In the genomic region with DNA sequence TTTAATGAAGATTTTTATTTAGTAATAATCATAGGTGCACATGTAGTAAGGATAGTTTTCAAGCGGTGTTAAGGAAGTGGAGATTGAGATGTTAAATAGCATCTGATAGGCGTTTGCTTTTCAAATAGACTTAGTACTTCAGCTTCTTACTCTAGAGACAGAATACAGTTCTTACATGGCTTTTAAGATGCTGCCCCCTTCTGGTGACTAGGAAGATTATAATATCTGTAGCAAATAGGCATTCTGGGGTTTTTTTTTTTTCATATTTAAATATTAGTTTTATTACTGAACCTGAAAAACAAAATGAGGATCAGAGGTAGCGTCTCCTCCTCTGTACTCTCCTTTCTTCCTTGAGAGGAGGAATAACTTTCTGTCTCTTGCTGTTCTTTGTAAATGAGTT, we compare ENCODE assay signal across 8 cellular contexts.
A peak's percentile ranks its signal among the peaks of the same experiment; 100 is the strongest.
DNase-seq lines count a peak whose midpoint lies in the region; ATAC-seq, FAIRE-seq and TF ChIP-seq lines count a peak whose summit lies in the region.

No MANE protein-coding gene starts in this region.

- no peaks in the 10 kb centered on the region for H3K4me1 Mint-ChIP-seq in CD4-positive, CD25-positive, alpha-beta regulatory T cell

- peak in 2 of 3 donors; percentile 5 to 57 for DNase-seq in CD4-positive, CD25-positive, alpha-beta regulatory T cell
- DNase-seq in HT1080 (ENCODE audit: low read depth) (peak; percentile 37), NCI-H748 treated with DMSO at 0.1 percent for 48 hours (lab: John Stamatoyannopoulos, UW) (peak; percentile 75), bronchial epithelial cell (ENCODE audit: low read depth) (peak; percentile 71), kidney glomerular epithelial cell (lab: John Stamatoyannopoulos, UW) (peak; percentile 77), vagina (ENCODE audit: extremely low spot score in 2 of 2) (no peak)
- no peak for DNase-seq in stimulated activated CD4-positive, alpha-beta T cell treated with anti-CD3 and anti-CD28 coated beads, Interleukin-15, amount 100 ng/mL, for 24 hours

- TF ChIP-seq CTCF in bronchial epithelial cell (IDR thresholded peaks at IDR 0.05; ENCODE audit: insufficient read depth, low read length, severe bottlenecking) (peak; percentile 41), vagina (IDR thresholded peaks at IDR 0.05) (peak in 2 of 3 experiments; percentile 60 to 67)

- FAIRE-seq in bronchial epithelial cell (lab: Jason Lieb, UNC): no peak

- no peak overlapping the region for H3K27ac Mint-ChIP-seq in CD4-positive, CD25-positive, alpha-beta regulatory T cell

- H3K27me3 Mint-ChIP-seq in CD4-positive, CD25-positive, alpha-beta regulatory T cell: peaks cover 5% of the 10 kb centered on the region

- H3K27me3 ChIP-seq in CD4-positive, CD25-positive, alpha-beta regulatory T cell (ENCODE audit: control insufficient read depth, insufficient read depth, low read length): no peaks in the 10 kb centered on the region
- H3K27me3 ChIP-seq in bronchial epithelial cell (ENCODE audit: control insufficient read depth, insufficient read depth, low read length): no peaks in the 10 kb centered on the region
- H3K27me3 ChIP-seq in vagina: no peaks in the 10 kb centered on the region

- TF ChIP-seq POLR2A in vagina (IDR thresholded peaks at IDR 0.05): no peak

- no peaks in the 10 kb centered on the region for H3K9me3 ChIP-seq in CD4-positive, CD25-positive, alpha-beta regulatory T cell (ENCODE audit: control insufficient read depth in 2 of 2, low read length in 2 of 2)
- H3K9me3 ChIP-seq in vagina: no peaks in the 10 kb centered on the region

- intact Hi-C loops in vagina (cut with DNase I): loop anchor here (2.0 to 5.0 kb wide), 2 partner anchors 153 to 457 kb away; no protein-coding TSS in a partner anchor

- H3K36me3 ChIP-seq in CD4-positive, CD25-positive, alpha-beta regulatory T cell (ENCODE audit: control insufficient read depth, insufficient read depth, low read length): no peaks in the 10 kb centered on the region
- H3K36me3 ChIP-seq in bronchial epithelial cell (ENCODE audit: control insufficient read depth, insufficient read depth, low read length) (peaks cover 2% of the 10 kb centered on the region), vagina (no peaks in the 10 kb centered on the region)

- no peaks in the 10 kb centered on the region for H3K4me1 ChIP-seq in CD4-positive, CD25-positive, alpha-beta regulatory T cell (ENCODE audit: control insufficient read depth, insufficient read depth, low read length, poor library complexity, severe bottlenecking)
- H3K4me1 ChIP-seq in vagina: peaks cover 3% of the 10 kb centered on the region

- no peaks in the 10 kb centered on the region for H3K36me3 Mint-ChIP-seq in CD4-positive, CD25-positive, alpha-beta regulatory T cell

- ATAC-seq in CD4-positive, CD25-positive, alpha-beta regulatory T cell (ENCODE audit: low read depth in 2 of 2): no peak
- ATAC-seq in GM21529 (IDR thresholded peaks at IDR 0.05; ENCODE audit: unreplicated experiment): no peak

- H3K27ac ChIP-seq in CD4-positive, CD25-positive, alpha-beta regulatory T cell (ENCODE audit: insufficient read depth, low read length, poor library complexity, severe bottlenecking): no peak overlapping the region
- no peak overlapping the region for H3K27ac ChIP-seq in vagina

- no peaks in the 10 kb centered on the region for H3K9me3 Mint-ChIP-seq in CD4-positive, CD25-positive, alpha-beta regulatory T cell

- H3K4me3 ChIP-seq in CD4-positive, CD25-positive, alpha-beta regulatory T cell (ENCODE audit: low read depth, low read length): no peak overlapping the region
- no peak overlapping the region for H3K4me3 ChIP-seq in bronchial epithelial cell (ENCODE audit: low read depth, low read length)
- no peak overlapping the region for H3K4me3 ChIP-seq in vagina

- no peak overlapping the region for H3K4me3 Mint-ChIP-seq in CD4-positive, CD25-positive, alpha-beta regulatory T cell

Comparison
In these comparisons a context has a peak if more than half of its experiments do, and no peak if none do; other contexts are left out.
1. DNase-seq: peak in CD4-positive, CD25-positive, alpha-beta regulatory T cell (2 of 3), HT1080 (single experiment), NCI-H748 treated with DMSO at 0.1 percent for 48 hours (single experiment), bronchial epithelial cell (single experiment) and kidney glomerular epithelial cell (single experiment); none in vagina (0 of 2) and stimulated activated CD4-positive, alpha-beta T cell treated with anti-CD3 and anti-CD28 coated beads, Interleukin-15, amount 100 ng/mL, for 24 hours (single experiment).